Comparison of ENCODE assay signal across 14 cellular contexts in the genomic region with DNA sequence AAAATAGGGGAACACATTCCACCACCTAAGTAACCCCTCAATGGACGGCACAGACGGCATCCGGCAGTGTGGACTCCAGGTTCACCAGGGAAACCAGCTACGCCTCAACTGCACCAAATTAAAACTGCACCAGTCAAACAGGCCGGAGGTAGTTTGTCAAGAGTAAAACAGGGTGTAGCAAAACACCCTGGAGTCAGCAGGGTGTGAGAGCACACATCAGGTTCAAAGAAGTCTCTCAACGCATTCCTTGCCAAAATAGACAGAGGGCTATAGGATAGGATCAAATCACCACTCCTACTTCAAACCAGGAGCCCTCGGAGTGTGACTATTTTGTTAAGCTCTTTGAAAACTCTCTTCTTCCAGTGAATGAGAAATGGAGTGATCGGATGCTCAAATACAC.
DNase-seq lines count a peak whose midpoint lies in the region; ATAC-seq, FAIRE-seq and TF ChIP-seq lines count a peak whose summit lies in the region.
"Had no signal": no experiment of that assay in that cellular context is flagged by ENCODE, and none has a peak within 500 bp of the region (broad histone marks: within the 10 kb centered on the region; RNA-seq: fewer than 3 reads in every experiment).

No MANE protein-coding gene starts in this region.

- no peak overlapping the region for H4K8ac ChIP-seq in mesendoderm (ENCODE audit: low read depth, low read length)

- peak overlapping the region; percentile 74 for H3K27ac Mint-ChIP-seq in type B pancreatic cell
- H3K27ac Mint-ChIP-seq: CD4-positive, CD25-positive, alpha-beta regulatory T cell had no signal

- H3K27ac ChIP-seq in esophagus (ENCODE audit: low read depth in 2 of 2, low read length in 1 of 2) (peak overlapping the region; percentile 54 to 77), mesendoderm (ENCODE audit: low read depth, low read length) (no peak overlapping the region)
- H3K27ac ChIP-seq: BLaER1 treated with 17β-estradiol and CSF1 and Interleukin-3, amounts not matched to agents 10 nM and 100 nM had no signal

- no peaks in the 10 kb centered on the region for H3K9me3 Mint-ChIP-seq in type B pancreatic cell
- H3K9me3 Mint-ChIP-seq: CD4-positive, CD25-positive, alpha-beta regulatory T cell had no signal

- no peaks in the 10 kb centered on the region for H3K36me3 ChIP-seq in esophagus (ENCODE audit: control insufficient read depth in 2 of 2, insufficient read depth in 2 of 2, low read length in 1 of 2)
- no peaks in the 10 kb centered on the region for H3K36me3 ChIP-seq in mesendoderm (ENCODE audit: control insufficient read depth, insufficient read depth, low read length)

- H3K56ac ChIP-seq in mesendoderm (ENCODE audit: low read length) = peak overlapping the region; percentile 19

- peak; percentile 55 for FAIRE-seq in HTR-8/SVneo (lab: Jason Lieb, UNC)
- FAIRE-seq: H1 had no signal

- TF ChIP-seq CTCF in type B pancreatic cell (conservative IDR thresholded peaks at IDR 0.05) = no peak

- peaks cover 18% of the 10 kb centered on the region for H3K79me1 ChIP-seq in mesendoderm (ENCODE audit: low read length)

- no peak overlapping the region for H3K4ac ChIP-seq in mesendoderm (ENCODE audit: low read depth, low read length)

- peak overlapping the region; percentile 66 for H3K4me3 Mint-ChIP-seq in type B pancreatic cell
- H3K4me3 Mint-ChIP-seq: CD4-positive, CD25-positive, alpha-beta regulatory T cell had no signal

- peaks cover 7% of the 10 kb centered on the region for H3K4me1 Mint-ChIP-seq in type B pancreatic cell (ENCODE audit: unreplicated experiment)
- H3K4me1 Mint-ChIP-seq: CD4-positive, CD25-positive, alpha-beta regulatory T cell had no signal

- H3K9me3 ChIP-seq in esophagus (ENCODE audit: control insufficient read depth in 2 of 2, insufficient read depth in 1 of 2, low read depth in 1 of 2, low read length in 1 of 2) = no peaks in the 10 kb centered on the region
- H3K9me3 ChIP-seq: BLaER1 treated with 17β-estradiol and CSF1 and Interleukin-3, amounts not matched to agents 10 nM and 100 nM had no signal

- H3K36me3 Mint-ChIP-seq in type B pancreatic cell = no peaks in the 10 kb centered on the region
- H3K36me3 Mint-ChIP-seq: CD4-positive, CD25-positive, alpha-beta regulatory T cell had no signal

- 75% methylated on average over 8 of the region's 8 CpGs for WGBS in esophagus, 2 donors
- no CpG with 5 or more reads among the region's 8 CpGs for WGBS in mesendoderm (ENCODE audit: extremely low coverage, insufficient coverage, low lambda C conversion rate)

- no peak overlapping the region for H2BK15ac ChIP-seq in mesendoderm (replicated peaks; ENCODE audit: low read depth)

- ATAC-seq in GM21723 (IDR thresholded peaks at IDR 0.05; ENCODE audit: unreplicated experiment) = no peak
- no peak for ATAC-seq in HG03432 (IDR thresholded peaks at IDR 0.05; ENCODE audit: unreplicated experiment)
- ATAC-seq: HCT116 had no signal

- H3K27me3 ChIP-seq in esophagus (ENCODE audit: control insufficient read depth in 1 of 2, insufficient read depth in 2 of 2, low read length in 2 of 2) (no peaks in the 10 kb centered on the region), mesendoderm (ENCODE audit: insufficient read depth, low read length, poor library complexity) (no peaks in the 10 kb centered on the region)

- no peak for DNase-seq in HTR-8/SVneo (ENCODE audit: insufficient read length, low spot score)
- DNase-seq in mesendoderm = no peak
- DNase-seq in type B pancreatic cell (ENCODE audit: extremely low spot score, unreplicated experiment) = no peak
- DNase-seq in mesenteric fat pad (ENCODE audit: low spot score) = no peak
- DNase-seq: ACHN; CD4-positive, CD25-positive, alpha-beta regulatory T cell; DMS53; GF-D8 had no signal

- H3K9ac ChIP-seq in mesendoderm (ENCODE audit: low read length) = no peak overlapping the region
- H3K9ac ChIP-seq: BLaER1 treated with 17β-estradiol and CSF1 and Interleukin-3, amounts not matched to agents 10 nM and 100 nM had no signal

- H3K4me2 ChIP-seq in mesendoderm (ENCODE audit: low read length) = no peak overlapping the region
- H3K4me2 ChIP-seq: BLaER1 treated with 17β-estradiol and CSF1 and Interleukin-3, amounts not matched to agents 10 nM and 100 nM had no signal

- no peak overlapping the region for H2AK5ac ChIP-seq in mesendoderm (ENCODE audit: low read length)

- no peak overlapping the region for H2BK5ac ChIP-seq in mesendoderm (ENCODE audit: low read length)

- H3K4me3 ChIP-seq in esophagus (ENCODE audit: low read depth in 1 of 2, low read length in 2 of 2) = peak overlapping the region in 1 of 2 donors; percentile 35
- H3K4me3 ChIP-seq in mesendoderm (ENCODE audit: low read length) = no peak overlapping the region
- H3K4me3 ChIP-seq: BLaER1 treated with 17β-estradiol and CSF1 and Interleukin-3, amounts not matched to agents 10 nM and 100 nM had no signal

- H3K18ac ChIP-seq in mesendoderm (ENCODE audit: low read length) = no peak overlapping the region

- H3K79me2 ChIP-seq in mesendoderm (ENCODE audit: control insufficient read depth, insufficient read depth, low read length) = peaks cover 23% of the 10 kb centered on the region

- H3K4me1 ChIP-seq in esophagus (ENCODE audit: control insufficient read depth in 2 of 2, insufficient read depth in 2 of 2, low read length in 1 of 2) (peaks cover 0 to 2% of the 10 kb centered on the region in 2 donors), mesendoderm (ENCODE audit: control insufficient read depth, low read depth, low read length) (peaks cover 2% of the 10 kb centered on the region)

- no peak overlapping the region for H3K23ac ChIP-seq in mesendoderm (ENCODE audit: low read length)

- no peak overlapping the region for H2BK120ac ChIP-seq in mesendoderm (ENCODE audit: low read depth, low read length)

- no peak overlapping the region for H4K5ac ChIP-seq in mesendoderm (ENCODE audit: low read length)

- no peaks in the 10 kb centered on the region for H3K27me3 Mint-ChIP-seq in type B pancreatic cell
